27 cellular contexts compared by ENCODE assay signal in the genomic region with DNA sequence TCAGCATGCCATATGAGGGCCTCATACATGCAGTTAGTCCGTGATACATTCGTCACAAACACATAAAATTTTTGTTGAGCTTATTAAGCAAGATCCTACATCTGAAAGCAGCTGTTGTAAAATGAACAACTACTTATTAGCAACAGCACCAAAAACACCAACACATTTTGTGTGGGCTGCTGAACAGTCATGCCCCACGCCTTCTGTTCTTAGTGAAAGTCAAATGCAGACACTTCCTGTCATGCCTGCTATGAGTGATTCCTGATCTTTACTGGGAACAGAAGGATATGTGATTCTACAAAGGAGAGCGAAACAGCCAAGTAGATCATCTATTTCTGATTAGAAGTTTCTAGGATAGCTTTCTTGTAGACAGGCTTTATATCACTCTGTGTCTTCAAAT.
"Had no signal": no experiment of that assay in that cellular context is flagged by ENCODE, and none has a peak within 500 bp of the region (broad histone marks: within the 10 kb centered on the region; RNA-seq: fewer than 3 reads in every experiment).

No MANE protein-coding gene starts in this region.

- H3K9me3 Mint-ChIP-seq: activated naive CD4-positive, alpha-beta T cell treated with anti-CD3 and anti-CD28 coated beads, Interleukin-2, amount 10 ng/mL, durations not matched to agents 7 days and 5 days; activated naive CD8-positive, alpha-beta T cell treated with anti-CD3 and anti-CD28 coated beads, Interleukin-2, amount 10 ng/mL, durations not matched to agents 7 days and 5 days; brain; endodermal cell; mesothelial cell of epicardium; naive thymus-derived CD8-positive, alpha-beta T cell had no signal

- H3K27ac ChIP-seq: ascending aorta, coronary artery, epithelial cell of prostate, esophagus squamous epithelium, gastrocnemius medialis, hepatocyte, pancreas, psoas muscle, tibial nerve had no signal

- H3K9me3 ChIP-seq: ascending aorta, esophagus squamous epithelium, gastrocnemius medialis, pancreas, psoas muscle, tibial nerve had no signal

- H2AFZ ChIP-seq: hepatocyte had no signal

- H3K4me2 ChIP-seq: hepatocyte had no signal

- H3K36me3 ChIP-seq: ascending aorta, esophagus squamous epithelium, gastrocnemius medialis, pancreas, tibial nerve had no signal

- H3K4me3 ChIP-seq: ascending aorta, coronary artery, esophagus squamous epithelium, gastrocnemius medialis, hepatocyte, pancreas, psoas muscle, tibial nerve had no signal

- H3K27me3 Mint-ChIP-seq: activated naive CD8-positive, alpha-beta T cell treated with anti-CD3 and anti-CD28 coated beads, Interleukin-2, amount 10 ng/mL, durations not matched to agents 7 days and 5 days had no signal

- DNase-seq: activated CD4-positive, alpha-beta T cell treated with anti-CD3 and anti-CD28 coated beads for 48 hours; activated CD4-positive, alpha-beta T cell treated with anti-CD3 and anti-CD28 coated beads, Interleukin-2, amount 50 U/mL, for 48 hours; activated CD8-positive, alpha-beta memory T cell treated with anti-CD3 and anti-CD28 coated beads for 24 hours; activated gamma-delta T cell; activated naive CD4-positive, alpha-beta T cell treated with anti-CD3 and anti-CD28 coated beads, Interleukin-2, amount 10 ng/mL, durations not matched to agents 7 days and 5 days; activated naive CD8-positive, alpha-beta T cell treated with anti-CD3 and anti-CD28 coated beads, Interleukin-2, amount 10 ng/mL, durations not matched to agents 7 days and 5 days; endodermal cell; esophagus squamous epithelium; gastrocnemius medialis; glutamatergic neuron; islet precursor cell; left cardiac atrium; left ventricle myocardium superior; naive thymus-derived CD8-positive, alpha-beta T cell; pancreas; psoas muscle; right cardiac atrium; stimulated activated CD4-positive, alpha-beta T cell treated with anti-CD3 and anti-CD28 coated beads, Interleukin-2, amount 100 ng/mL, for 48 hours; stimulated activated naive CD4-positive, alpha-beta T cell treated with Interleukin-2 at 50 U/mL for 16 hours had no signal

- H3K27me3 ChIP-seq: ascending aorta, esophagus squamous epithelium, gastrocnemius medialis, hepatocyte, pancreas, tibial nerve had no signal

- H3K79me2 ChIP-seq: hepatocyte had no signal

- H3K27ac Mint-ChIP-seq: activated naive CD4-positive, alpha-beta T cell treated with anti-CD3 and anti-CD28 coated beads, Interleukin-2, amount 10 ng/mL, durations not matched to agents 7 days and 5 days; activated naive CD8-positive, alpha-beta T cell treated with anti-CD3 and anti-CD28 coated beads, Interleukin-2, amount 10 ng/mL, durations not matched to agents 7 days and 5 days; brain; endodermal cell; mesothelial cell of epicardium had no signal

- H3K4me1 ChIP-seq: pancreas had no signal

- ATAC-seq: gastrocnemius medialis; left cardiac atrium; left ventricle myocardium superior; naive thymus-derived CD8-positive, alpha-beta T cell; pancreas; psoas muscle; right cardiac atrium had no signal

- H3K36me3 Mint-ChIP-seq: activated naive CD4-positive, alpha-beta T cell treated with anti-CD3 and anti-CD28 coated beads, Interleukin-2, amount 10 ng/mL, durations not matched to agents 7 days and 5 days; activated naive CD8-positive, alpha-beta T cell treated with anti-CD3 and anti-CD28 coated beads, Interleukin-2, amount 10 ng/mL, durations not matched to agents 7 days and 5 days; brain; mesothelial cell of epicardium had no signal

- H3K4me3 Mint-ChIP-seq: activated naive CD4-positive, alpha-beta T cell treated with anti-CD3 and anti-CD28 coated beads, Interleukin-2, amount 10 ng/mL, durations not matched to agents 7 days and 5 days; activated naive CD8-positive, alpha-beta T cell treated with anti-CD3 and anti-CD28 coated beads, Interleukin-2, amount 10 ng/mL, durations not matched to agents 7 days and 5 days; endodermal cell; mesothelial cell of epicardium; naive thymus-derived CD8-positive, alpha-beta T cell; neural crest cell had no signal
